ENCODE assay signal across 8 cellular contexts in genomic region chr17:45246338-45246737, GRCh38. TPM values are rescaled to one million over a fixed set of nuclear protein-coding genes. Genes with fewer than 3 reads are reported as not detected.
DNase-seq lines count a peak whose midpoint lies in the region; ATAC-seq and TF ChIP-seq lines count a peak whose summit lies in the region.

No MANE protein-coding gene starts in this region.

- no peak overlapping the region for H2BK12ac ChIP-seq in trophoblast cell (ENCODE audit: low read length)

- no peak overlapping the region for H3K18ac ChIP-seq in trophoblast cell (ENCODE audit: low read length)

- no peak for DNase-seq in T-helper 2 cell treated with Interferon-gamma antibody and Interleukin-4, amounts not matched to agents 5 μg/mL and 100 μg/mL, for 36 hours (ENCODE audit: low spot score)
- DNase-seq in T-helper 2 cell (no peak), trophoblast cell (no peak), NCI-H2081 treated with DMSO at 0.1 percent for 48 hours (lab: John Stamatoyannopoulos, UW) (no peak)
- no peak for DNase-seq in activated effector memory CD4-positive, alpha-beta T cell treated with anti-CD3 and anti-CD28 coated beads, Interleukin-2, amount 50 U/mL, for 16 hours

- no peak overlapping the region for H4K8ac ChIP-seq in trophoblast cell (ENCODE audit: low read depth, low read length)

- H3K79me1 ChIP-seq in trophoblast cell (ENCODE audit: low read length): peaks cover 15% of the 10 kb centered on the region

- peak overlapping the region; percentile 94 for H3K27ac Mint-ChIP-seq in T-helper 2 cell treated with Interferon-gamma antibody and Interleukin-4, amounts not matched to agents 5 μg/mL and 100 μg/mL, for 36 hours

- no peaks in the 10 kb centered on the region for H3F3A ChIP-seq in OCI-LY1 (ENCODE audit: insufficient read depth, low read length)

- peaks cover 40% of the 10 kb centered on the region for H3K4me1 Mint-ChIP-seq in T-helper 2 cell treated with Interferon-gamma antibody and Interleukin-4, amounts not matched to agents 5 μg/mL and 100 μg/mL, for 36 hours (ENCODE audit: low read depth)

- no peak overlapping the region for H2BK120ac ChIP-seq in trophoblast cell (ENCODE audit: insufficient read depth, low read length, poor library complexity)

- H3K9ac ChIP-seq in OCI-LY1 (ENCODE audit: low read length) (peak overlapping the region; percentile 79; the same call in 1 of the 2 replicates), trophoblast cell (ENCODE audit: low read length) (no peak overlapping the region)

- H3K4me3 Mint-ChIP-seq in T-helper 2 cell treated with Interferon-gamma antibody and Interleukin-4, amounts not matched to agents 5 μg/mL and 100 μg/mL, for 36 hours: peak overlapping the region; percentile 85

- H3K4me2 ChIP-seq in OCI-LY1 (ENCODE audit: low read length): peak overlapping the region; percentile 77
- H3K4me2 ChIP-seq in trophoblast cell (ENCODE audit: low read length): peak overlapping the region; percentile 92

- H3K4ac ChIP-seq in trophoblast cell (ENCODE audit: low read depth, low read length): no peak overlapping the region

- H3K36me3 Mint-ChIP-seq in T-helper 2 cell treated with Interferon-gamma antibody and Interleukin-4, amounts not matched to agents 5 μg/mL and 100 μg/mL, for 36 hours (ENCODE audit: low read depth): peaks cover 65% of the 10 kb centered on the region

- no peak for ATAC-seq in HG02970 (IDR thresholded peaks at IDR 0.05; ENCODE audit: low FRiP score, unreplicated experiment)

- H2AK5ac ChIP-seq in trophoblast cell (ENCODE audit: low read length): no peak overlapping the region

- no peak overlapping the region for H3K27ac ChIP-seq in OCI-LY1 (ENCODE audit: low read depth, low read length, poor library complexity, severe bottlenecking)
- H3K27ac ChIP-seq in ectodermal cell (ENCODE audit: insufficient read depth, low read depth, low read length, poor library complexity, severe bottlenecking): no peak overlapping the region
- no peak overlapping the region for H3K27ac ChIP-seq in trophoblast cell (ENCODE audit: low read depth, low read length)

- H2BK5ac ChIP-seq in trophoblast cell (ENCODE audit: low read depth, low read length, poor library complexity): no peak overlapping the region

- H2AFZ ChIP-seq in OCI-LY1 (ENCODE audit: low read length): no peak overlapping the region
- H2AFZ ChIP-seq in trophoblast cell (ENCODE audit: insufficient read depth, low read length, poor library complexity): no peak overlapping the region

- no peaks in the 10 kb centered on the region for H3K9me3 Mint-ChIP-seq in T-helper 2 cell treated with Interferon-gamma antibody and Interleukin-4, amounts not matched to agents 5 μg/mL and 100 μg/mL, for 36 hours

- H3K27me3 ChIP-seq in OCI-LY1 (ENCODE audit: insufficient read depth, low read length): no peaks in the 10 kb centered on the region
- H3K27me3 ChIP-seq in ectodermal cell (ENCODE audit: control insufficient read depth, insufficient read depth, low read length, poor library complexity, severe bottlenecking): peaks cover 8% of the 10 kb centered on the region
- H3K27me3 ChIP-seq in trophoblast cell (ENCODE audit: insufficient read depth, low read length): peaks cover 3% of the 10 kb centered on the region

- H3K23ac ChIP-seq in trophoblast cell (ENCODE audit: low read length): no peak overlapping the region

- WGBS in ectodermal cell, 2 experiments: 74 to 78% methylated on average over 8 of the region's 8 CpGs
- no CpG with 5 or more reads among the region's 8 CpGs for WGBS in trophoblast cell (ENCODE audit: extremely low coverage, insufficient coverage, insufficient read length)

- H4K91ac ChIP-seq in trophoblast cell (ENCODE audit: low read depth, low read length): no peak overlapping the region

- H3K9me2 ChIP-seq in OCI-LY1 (ENCODE audit: low read depth, low read length): no peaks in the 10 kb centered on the region

- H3K27me3 Mint-ChIP-seq in T-helper 2 cell treated with Interferon-gamma antibody and Interleukin-4, amounts not matched to agents 5 μg/mL and 100 μg/mL, for 36 hours (ENCODE audit: low read depth): no peaks in the 10 kb centered on the region

- no peak for TF ChIP-seq CTCF in OCI-LY1 (IDR thresholded peaks at IDR 0.05; ENCODE audit: low read length)

- peaks cover 34% of the 10 kb centered on the region for H3K36me3 ChIP-seq in OCI-LY1 (ENCODE audit: insufficient read depth, low read length)
- H3K36me3 ChIP-seq in ectodermal cell (ENCODE audit: control insufficient read depth, insufficient read depth, low read length): peaks cover 6% of the 10 kb centered on the region
- peaks cover 3 to 4% of the 10 kb centered on the region in 2 experiments for H3K36me3 ChIP-seq in trophoblast cell (ENCODE audit: control insufficient read depth in 1 of 2, insufficient read depth in 2 of 2, low read length in 2 of 2)

- H4K12ac ChIP-seq in trophoblast cell (ENCODE audit: low read depth, low read length): no peak overlapping the region

- H4K20me1 ChIP-seq in OCI-LY1 (ENCODE audit: insufficient read depth, low read length): no peaks in the 10 kb centered on the region

- H3K4me3 ChIP-seq in OCI-LY1 (ENCODE audit: low read depth, low read length, poor library complexity, severe bottlenecking) (peak overlapping the region; percentile 81), ectodermal cell (ENCODE audit: insufficient read depth, low read depth, low read length) (peak overlapping the region; percentile 84), trophoblast cell (ENCODE audit: low read depth, low read length) (no peak overlapping the region)

- H3K79me2 ChIP-seq in OCI-LY1 (ENCODE audit: insufficient read depth, low read length): no peaks in the 10 kb centered on the region
- peaks cover 7% of the 10 kb centered on the region for H3K79me2 ChIP-seq in trophoblast cell (ENCODE audit: control insufficient read depth, insufficient read depth, low read length, poor library complexity)

- H3K4me1 ChIP-seq in OCI-LY1 (ENCODE audit: insufficient read depth, low read length, severe bottlenecking): peaks cover 17% of the 10 kb centered on the region
- peaks cover 17% of the 10 kb centered on the region for H3K4me1 ChIP-seq in ectodermal cell (ENCODE audit: control insufficient read depth, insufficient read depth, low read length)
- H3K4me1 ChIP-seq in trophoblast cell (ENCODE audit: control insufficient read depth in 1 of 2, insufficient read depth in 2 of 2, low read length in 2 of 2): peaks cover 14 to 19% of the 10 kb centered on the region in 2 experiments

- no peak overlapping the region for H3K14ac ChIP-seq in trophoblast cell (ENCODE audit: low read length)

- H3K9me3 ChIP-seq in OCI-LY1 (ENCODE audit: low read length) (no peaks in the 10 kb centered on the region), ectodermal cell (ENCODE audit: control insufficient read depth, low read length) (no peaks in the 10 kb centered on the region), trophoblast cell (ENCODE audit: insufficient read depth, low read depth, low read length) (peaks cover 4% of the 10 kb centered on the region)

RNA-seq across cellular contexts. Expression of gene SPATA32, which starts 15.6 kb away (rescaled TPM):
- not detected for polyA plus RNA-seq in ectodermal cell (2013, experiment 1 of 4)
- not detected for polyA plus RNA-seq in ectodermal cell (2013, experiment 2 of 4)
- polyA plus RNA-seq in ectodermal cell (2013, experiment 3 of 4): not detected
- not detected for polyA plus RNA-seq in ectodermal cell (2013, experiment 4 of 4)
- polyA plus RNA-seq in trophoblast cell (2013): not detected in 2 replicates

RNA-seq across cellular contexts. Expression of gene FMNL1, which starts 24.7 kb away (rescaled TPM):
- polyA plus RNA-seq in ectodermal cell (2013, experiment 1 of 4): 3.0 TPM
- polyA plus RNA-seq in ectodermal cell (2013, experiment 2 of 4): 3.0 TPM
- 2.7 TPM for polyA plus RNA-seq in ectodermal cell (2013, experiment 3 of 4)
- 3.0 TPM for polyA plus RNA-seq in ectodermal cell (2013, experiment 4 of 4)
- polyA plus RNA-seq in trophoblast cell (2013): 2.4 and 2.8 TPM in 2 replicates
